ENCODE assay signal across 18 cellular contexts in genomic region chr14:60174352-60175254, GRCh38. TPM values are rescaled to one million over a fixed set of nuclear protein-coding genes. Genes with fewer than 3 reads are reported as not detected.
DNase-seq lines count a peak whose midpoint lies in the region; ATAC-seq and TF ChIP-seq lines count a peak whose summit lies in the region.
"Had no signal": no experiment of that assay in that cellular context is flagged by ENCODE, and none has a peak within 500 bp of the region (broad histone marks: within the 10 kb centered on the region; RNA-seq: fewer than 3 reads in every experiment).

No MANE protein-coding gene starts in this region.

- H3K9me3 Mint-ChIP-seq in natural killer cell: no peaks in the 10 kb centered on the region

- peak overlapping the region; percentile 52 for H3K4me2 ChIP-seq in PC-3 (ENCODE audit: low read length)
- H3K4me2 ChIP-seq: SK-N-SH had no signal

- H3K9me3 ChIP-seq in PC-3 (ENCODE audit: low read length): no peaks in the 10 kb centered on the region
- H3K9me3 ChIP-seq: SK-N-SH had no signal

- peak overlapping the region; percentile 80 for H3K27ac ChIP-seq in PC-3 (ENCODE audit: low read length)
- H3K27ac ChIP-seq in epithelial cell of prostate: peak overlapping the region; percentile 30

- no peaks in the 10 kb centered on the region for H4K20me1 ChIP-seq in PC-3 (ENCODE audit: low read length)

- no peak for ATAC-seq in PC-3
- ATAC-seq in natural killer cell: no peak
- ATAC-seq: CD8-positive, alpha-beta T cell had no signal

- CTCF ChIA-PET in PC-3 (lab: Charles Lee): interaction anchor here (0.6 kb wide), 1 partner anchor 11 kb away, joined by 3 read pairs; no protein-coding TSS in a partner anchor

- H3K4me1 ChIP-seq in PC-3 (ENCODE audit: insufficient read depth, low read length): peaks cover 39% of the 10 kb centered on the region

- H3K4me3 Mint-ChIP-seq in natural killer cell: no peak overlapping the region
- H3K4me3 Mint-ChIP-seq: CD8-positive, alpha-beta T cell had no signal

- no peaks in the 10 kb centered on the region for H3K27me3 ChIP-seq in PC-3 (ENCODE audit: low read length)

- no TSS peak for BruUV-seq in PC-3 (replicated peaks; lab: Mats Ljungman, UMichigan)

- peak overlapping the region; percentile 16; the same call in 1 of the 2 replicates for H3K9ac ChIP-seq in PC-3 (ENCODE audit: low read length)
- H3K9ac ChIP-seq: SK-N-SH had no signal

- no peaks in the 10 kb centered on the region for H3K27me3 Mint-ChIP-seq in natural killer cell (ENCODE audit: low read depth in 2 of 2)

- no peaks in the 10 kb centered on the region for H3K36me3 ChIP-seq in PC-3 (ENCODE audit: low read depth, low read length)

- H3K36me3 Mint-ChIP-seq in natural killer cell: no peaks in the 10 kb centered on the region
- H3K36me3 Mint-ChIP-seq: CD8-positive, alpha-beta T cell had no signal

- DNase-seq in NCI-H526 (lab: John Stamatoyannopoulos, UW) (peak; percentile 42 to 64), NCI-H526 treated with DMSO at 0.1 percent for 48 hours (lab: John Stamatoyannopoulos, UW) (no peak), PC-3 (no peak), epithelial cell of prostate (ENCODE audit: low read depth, low spot score) (no peak), natural killer cell (no peak), NOMO-1 (lab: John Stamatoyannopoulos, UW; ENCODE audit: unreplicated experiment in 2 of 2) (no peak)
- DNase-seq in activated CD4-positive, CD25-positive, alpha-beta regulatory T cell (lab: John Stamatoyannopoulos, UW): no peak
- DNase-seq: 8988T; C1 segment of cervical spinal cord; CD8-positive, alpha-beta T cell; GOT3; HCEC 1CT; NCI-H1048; NCI-H1417 treated with DMSO at 0.1 percent for 48 hours; NCI-H187; NCI-H446 treated with DMSO at 0.1 percent for 48 hours; SIG-M5; SK-N-SH had no signal

- no peak for TF ChIP-seq CTCF in PC-3 (conservative IDR thresholded peaks at IDR 0.05; ENCODE audit: low read depth, low read length)
- no peak for TF ChIP-seq CTCF in natural killer cell (IDR thresholded peaks at IDR 0.05)

- H3K79me2 ChIP-seq in PC-3 (ENCODE audit: low read length): no peaks in the 10 kb centered on the region

- intact Hi-C loops in PC-3 (cut with micrococcal nuclease) (loop anchor here (5.0 kb wide), 1 partner anchor 1442 kb away; no protein-coding TSS in a partner anchor), natural killer cell (cut with micrococcal nuclease) (no loop called here)

- POLR2A ChIA-PET in PC-3 (lab: Charles Lee; ENCODE audit: unreplicated experiment): no interaction called here

- H3K9me2 ChIP-seq in PC-3 (replicated peaks; ENCODE audit: low read length): no peaks in the 10 kb centered on the region
- H3K9me2 ChIP-seq: SK-N-SH had no signal

- H3F3A ChIP-seq in PC-3 (ENCODE audit: low read length, unreplicated experiment): peaks cover 7% of the 10 kb centered on the region

- no peaks in the 10 kb centered on the region for H3K4me1 Mint-ChIP-seq in natural killer cell

- H3K4me3 ChIP-seq in PC-3 (ENCODE audit: low read length): no peak overlapping the region

- H2AFZ ChIP-seq in PC-3 (ENCODE audit: low read length): peak overlapping the region; percentile 3; the same call in 1 of the 2 replicates

- no peak overlapping the region for H3K27ac Mint-ChIP-seq in natural killer cell
- H3K27ac Mint-ChIP-seq: CD8-positive, alpha-beta T cell had no signal

RNA-seq across cellular contexts. Expression of gene DHRS7, which starts 9.4 kb away (rescaled TPM):
- total RNA-seq in PC-3 (2014; rRNA removed) (236 and 266 TPM in 2 replicates), natural killer cell (100 to 1,000 TPM; 115 to 139 (median 126) TPM)

Comparison
In these comparisons a context has a peak if more than half of its experiments do, and no peak if none do; other contexts are left out.
1. DNase-seq: peak in NCI-H526 (2 of 2); none in NCI-H526 treated with DMSO at 0.1 percent for 48 hours (single experiment), PC-3 (single experiment), epithelial cell of prostate (single experiment), natural killer cell (single experiment), activated CD4-positive, CD25-positive, alpha-beta regulatory T cell (0 of 4) and NOMO-1 (0 of 2).